In genomic region chr12:54217309-54217661, GRCh38 we compare ENCODE assay signal across 8 cellular contexts. TPM values are rescaled to one million over a fixed set of nuclear protein-coding genes. Genes with fewer than 3 reads are reported as not detected.
DNase-seq lines count a peak whose midpoint lies in the region; ATAC-seq and TF ChIP-seq lines count a peak whose summit lies in the region.

No MANE protein-coding gene starts in this region.

- ATAC-seq in GM19452 (IDR thresholded peaks at IDR 0.05; ENCODE audit: unreplicated experiment), result no peak

- no peaks in the 10 kb centered on the region for H3K9me3 Mint-ChIP-seq in neural crest cell

- peak overlapping the region; percentile 68 for H3K9ac ChIP-seq in BLaER1
- no peak overlapping the region for H3K9ac ChIP-seq in KMS-11

- TF ChIP-seq CTCF in KMS-11 (conservative IDR thresholded peaks at IDR 0.05; ENCODE audit: low read depth, low read length) (peak; percentile 64), choroid plexus epithelial cell (conservative IDR thresholded peaks at IDR 0.05; ENCODE audit: low read depth, low read length) (no peak), neural crest cell (conservative IDR thresholded peaks at IDR 0.05) (peak; percentile 43)

- H3K79me2 ChIP-seq in KMS-11 (ENCODE audit: insufficient read depth, low read depth), result no peaks in the 10 kb centered on the region

- H3K4me1 ChIP-seq in BLaER1 (peaks cover 45% of the 10 kb centered on the region), KMS-11 (ENCODE audit: low read depth, poor library complexity, severe bottlenecking) (peaks cover 46% of the 10 kb centered on the region)

- peak overlapping the region; percentile 97 for H3K4me2 ChIP-seq in BLaER1
- peak overlapping the region; percentile 91 for H3K4me2 ChIP-seq in KMS-11

- no peaks in the 10 kb centered on the region for H3K9me3 ChIP-seq in BLaER1

- peak overlapping the region; percentile 84 for H2AFZ ChIP-seq in KMS-11 (ENCODE audit: low read depth)

- H3K4me1 Mint-ChIP-seq in neural crest cell, result peaks cover 30% of the 10 kb centered on the region

- H3K27ac ChIP-seq in BLaER1, result peak overlapping the region; percentile 64; the same call in 1 of the 2 replicates
- no peak overlapping the region for H3K27ac ChIP-seq in KMS-11

- H3K27me3 ChIP-seq in BLaER1 (peaks cover 25% of the 10 kb centered on the region), KMS-11 (ENCODE audit: insufficient read depth, low read depth) (peaks cover 75% of the 10 kb centered on the region)

- no peaks in the 10 kb centered on the region for H3K36me3 ChIP-seq in BLaER1
- no peaks in the 10 kb centered on the region for H3K36me3 ChIP-seq in KMS-11 (ENCODE audit: insufficient read depth)

- DNase-seq in choroid plexus epithelial cell (ENCODE audit: low read depth) (no peak), neural crest cell (ENCODE audit: low read depth, low spot score) (no peak), AG08395 (ENCODE audit: low spot score) (no peak), germinal center (ENCODE audit: low spot score) (no peak)
- no peak for DNase-seq in stimulated activated CD8-positive, alpha-beta memory T cell treated with anti-CD3 and anti-CD28 coated beads, Interleukin-4, amount 100 ng/mL, for 48 hours

- H3K27me3 Mint-ChIP-seq in neural crest cell (ENCODE audit: low read depth), result peaks cover 55% of the 10 kb centered on the region

- peak overlapping the region; percentile 76 for H3K27ac Mint-ChIP-seq in neural crest cell (ENCODE audit: unreplicated experiment)

- peak overlapping the region; percentile 57 for H3K4me3 ChIP-seq in BLaER1
- H3K4me3 ChIP-seq in KMS-11 (IDR thresholded peaks at IDR 0.05; ENCODE audit: insufficient read depth, low read depth, low read length), result no peak overlapping the region
- H3K4me3 ChIP-seq in choroid plexus epithelial cell (ENCODE audit: low read depth, low read length), result peak overlapping the region; percentile 52

- H3K36me3 Mint-ChIP-seq in neural crest cell (ENCODE audit: low read depth), result no peaks in the 10 kb centered on the region

- peak overlapping the region; percentile 77 for H3K4me3 Mint-ChIP-seq in neural crest cell

- H4K20me1 ChIP-seq in BLaER1 (no peaks in the 10 kb centered on the region), KMS-11 (ENCODE audit: insufficient read depth) (no peaks in the 10 kb centered on the region)

RNA-seq across cellular contexts. Expression of gene SMUG1, which starts 28.5 kb away (rescaled TPM):
- 36.9 and 38.6 TPM in 2 replicates for total RNA-seq in neural crest cell
